Comparison of ENCODE assay signal across 11 cellular contexts in genomic region chr9:129595903-129596540, GRCh38. TPM values are rescaled to one million over a fixed set of nuclear protein-coding genes. Genes with fewer than 3 reads are reported as not detected.
DNase-seq lines count a peak whose midpoint lies in the region; ATAC-seq, FAIRE-seq and TF ChIP-seq lines count a peak whose summit lies in the region.
"Had no signal": no experiment of that assay in that cellular context is flagged by ENCODE, and none has a peak within 500 bp of the region (broad histone marks: within the 10 kb centered on the region; RNA-seq: fewer than 3 reads in every experiment).

No MANE protein-coding gene starts in this region.

- peak; percentile 93 for FAIRE-seq in K562 (lab: Jason Lieb, UNC)

- CTCF ChIA-PET in K562 (lab: Yijun Ruan, JAX; ENCODE audit: low intra/inter-chr PET ratio), result no interaction called here

- TF ChIP-seq EP300 in K562 (IDR thresholded peaks at IDR 0.05; ENCODE audit: low read length), result peak; percentile 70

- peak overlapping the region; percentile 22 for H3K4me2 ChIP-seq in K562 (ENCODE audit: insufficient read depth, low read length)

- TF ChIP-seq CTCF in K562 (IDR thresholded peaks at IDR 0.05 in 2 of 3, conservative IDR thresholded peaks at IDR 0.05 in 1 of 3; ENCODE audit: insufficient read depth in 2 of 3, low read depth in 1 of 3, low read length in 3 of 3), result no peak

- H3K9me3 ChIP-seq in HUES64 (ENCODE audit: insufficient read depth, low read depth, low read length) (no peaks in the 10 kb centered on the region), K562 (replicated peaks; ENCODE audit: control insufficient read depth, insufficient read depth, low read depth, low read length) (no peaks in the 10 kb centered on the region), muscle layer of colon (ENCODE audit: low read length) (no peaks in the 10 kb centered on the region)

- H3K36me3 ChIP-seq in ACC112 (ENCODE audit: insufficient read depth, low read length) (no peaks in the 10 kb centered on the region), HUES64 (ENCODE audit: insufficient read depth, low read length) (no peaks in the 10 kb centered on the region), K562 (ENCODE audit: control insufficient read depth, insufficient read depth, low read length) (no peaks in the 10 kb centered on the region), muscle layer of colon (ENCODE audit: insufficient read depth, low read length) (no peaks in the 10 kb centered on the region)

- no peak overlapping the region for H3K27ac ChIP-seq in ACC112 (ENCODE audit: low read depth, low read length)
- H3K27ac ChIP-seq in HUES64 (ENCODE audit: low read depth, low read length), result no peak overlapping the region
- H3K27ac ChIP-seq in K562 (ENCODE audit: extremely low read depth, low read depth, low read length), result peak overlapping the region; percentile 78
- H3K27ac ChIP-seq in muscle layer of colon (ENCODE audit: low read depth, low read length), result peak overlapping the region; percentile 74
- H3K27ac ChIP-seq: SK-N-MC had no signal

- POLR2A ChIA-PET in K562 (lab: Yijun Ruan, JAX), result interaction anchor here (0.6 to 1.0 kb wide), 7 partner anchors 10 to 419 kb away, joined by 3 to 5 read pairs (median 3); no protein-coding TSS in a partner anchor

- no peaks in the 10 kb centered on the region for H3K9me1 ChIP-seq in K562 (ENCODE audit: control insufficient read depth, insufficient read depth, low read length)

- DNase-seq in K562 (ENCODE audit: extremely low read depth in 1 of 4, low spot score in 3 of 4), result peak; percentile 51 to 91 (median 62)
- no peak for DNase-seq in SK-N-DZ (ENCODE audit: low spot score)
- DNase-seq in dedifferentiated amniotic fluid mesenchymal stem cell (ENCODE audit: extremely low spot score), result no peak
- DNase-seq in NCI-H2107 treated with DMSO at 0.1 percent for 48 hours (lab: John Stamatoyannopoulos, UW; ENCODE audit: unreplicated experiment), result no peak
- DNase-seq: NCI-H1694 treated with DMSO at 0.1 percent for 48 hours had no signal

- H3K4me1 ChIP-seq in ACC112 (ENCODE audit: control insufficient read depth, insufficient read depth, low read length, unreplicated experiment) (peaks cover 28% of the 10 kb centered on the region), HUES64 (ENCODE audit: insufficient read depth, low read length) (peaks cover 28% of the 10 kb centered on the region), K562 (replicated peaks in 1 of 2; ENCODE audit: control insufficient read depth in 2 of 2, insufficient read depth in 2 of 2, low read length in 2 of 2) (peaks cover 20 to 36% of the 10 kb centered on the region in 2 experiments), muscle layer of colon (ENCODE audit: insufficient read depth, low read length) (peaks cover 20% of the 10 kb centered on the region)

- H3K9ac ChIP-seq in HUES64 (ENCODE audit: low read depth, low read length) (no peak overlapping the region), K562 (ENCODE audit: insufficient read depth in 1 of 2, low read depth in 2 of 2, low read length in 2 of 2) (peak overlapping the region in 1 of 2 experiments; percentile 73; a peak in 2 of 4 replicates), muscle layer of colon (ENCODE audit: low read length) (no peak overlapping the region)

- no peak for TF ChIP-seq POLR2A in K562 (conservative IDR thresholded peaks at IDR 0.05)

- H2AFZ ChIP-seq in ACC112 (ENCODE audit: low read length, unreplicated experiment), result no peak overlapping the region
- H2AFZ ChIP-seq in K562 (ENCODE audit: low read depth, low read length), result peak overlapping the region; percentile 81

- H3K4me3 ChIP-seq in ACC112 (ENCODE audit: low read depth, low read length) (peak overlapping the region; percentile 79; the same call in 1 of the 2 replicates), HUES64 (ENCODE audit: low read length) (peak overlapping the region; percentile 63), K562 (no peak overlapping the region), muscle layer of colon (ENCODE audit: low read depth in 1 of 2, low read length in 2 of 2) (no peak overlapping the region)
- H3K4me3 ChIP-seq: SK-N-MC had no signal

- no peaks in the 10 kb centered on the region for H4K20me1 ChIP-seq in K562 (replicated peaks; ENCODE audit: control insufficient read depth, insufficient read depth, low read length)

- peak; percentile 94 for ATAC-seq in K562
- no peak for ATAC-seq in GM18870 (IDR thresholded peaks at IDR 0.05; ENCODE audit: unreplicated experiment)

- BruUV-seq in K562 (replicated peaks; lab: Mats Ljungman, UMichigan), result no TSS peak

- H3K79me2 ChIP-seq in ACC112 (ENCODE audit: control insufficient read depth, insufficient read depth, low read length, unreplicated experiment), result no peaks in the 10 kb centered on the region
- H3K79me2 ChIP-seq in K562 (ENCODE audit: control insufficient read depth, insufficient read depth, low read length), result no peaks in the 10 kb centered on the region

- WGBS in HUES64, result 78% methylated on average over 6 of the region's 6 CpGs
- WGBS in K562 (ENCODE audit: insufficient coverage, low coverage, missing lambda C conversion rate), result 5% methylated on average over 6 of the region's 6 CpGs

- TF ChIP-seq RAD21 in K562 (CRISPR knock-in tag; conservative IDR thresholded peaks at IDR 0.05 in 1 of 2, IDR thresholded peaks at IDR 0.05 in 1 of 2), result peak in 1 of 2 experiments; percentile 15; a peak in 1 of 4 replicates

- in situ Hi-C loops in K562 (cut with MboI), result no loop called here

- intact Hi-C loops in K562 (cut with micrococcal nuclease), result loop anchor here (10.0 kb wide), 1 partner anchor 191 kb away; no protein-coding TSS in a partner anchor

- H3K27me3 ChIP-seq in ACC112 (ENCODE audit: insufficient read depth, low read length) (no peaks in the 10 kb centered on the region), HUES64 (ENCODE audit: insufficient read depth, low read length) (peaks cover 29% of the 10 kb centered on the region), K562 (ENCODE audit: control insufficient read depth in 2 of 2, insufficient read depth in 2 of 2, low read length in 2 of 2) (no peaks in the 10 kb centered on the region), muscle layer of colon (ENCODE audit: control insufficient read depth in 1 of 2, insufficient read depth in 2 of 2, low read length in 2 of 2) (no peaks in the 10 kb centered on the region)

RNA-seq across cellular contexts. Expression of gene C9orf50, which starts 24.9 kb away (rescaled TPM):
- not detected for polyA plus RNA-seq in HUES64 (2013, experiment 1 of 2)
- not detected for polyA plus RNA-seq in HUES64 (2013, experiment 2 of 2)
- not detected in 2 replicates for total RNA-seq in K562 (2011; cell fraction: chromatin; rRNA removed; ENCODE audit: low replicate concordance)
- total RNA-seq in K562 (2011; cell fraction: nucleolus; rRNA removed), result not detected in 2 replicates
- not detected in 2 replicates for total RNA-seq in K562 (2011; cell fraction: nucleoplasm; rRNA removed)
- total RNA-seq in K562 (2014; rRNA removed) (0.12 TPM in 1 of 2 replicates, not detected in the other), K562 (2014; rRNA removed; fragmentation: Illumina TruSeq; extraction: Trizol) (not detected in 2 replicates), K562 (2015; rRNA removed; fragmentation: Illumina TruSeq; extraction: Trizol) (not detected in 2 replicates), K562 (2021) (not detected in 2 replicates)
- polyA plus RNA-seq in K562 (2011; rRNA removed) (not detected in 2 replicates), K562 (2014; fragmentation: Illumina TruSeq; extraction: Trizol) (not detected in 2 replicates), K562 (2014; fragmentation: Nextera tagmentation; extraction: Ambion mirVana) (not detected), K562 (2014; rRNA removed) (not detected in 2 replicates)
- not detected in 2 replicates for polyA plus RNA-seq in K562 (2011; cell fraction: cytosol; rRNA removed)
- not detected in 2 replicates for polyA plus RNA-seq in K562 (2011; cell fraction: nucleus; rRNA removed)
- not detected in 2 replicates for polyA plus RNA-seq in K562 (2012)
- polyA minus RNA-seq in K562 (2011; rRNA and poly(A)+ RNA removed), result not detected in 2 replicates
- polyA minus RNA-seq in K562 (2011; cell fraction: cytosol; rRNA and poly(A)+ RNA removed), result not detected in 2 replicates
- not detected in 2 replicates for polyA minus RNA-seq in K562 (2011; cell fraction: nucleus; rRNA and poly(A)+ RNA removed)
- not detected in 2 replicates for polyA plus RNA-seq in SK-N-DZ (2014; cell fraction: cytosol; rRNA removed)
- 0.13 TPM in 1 of 2 replicates, not detected in the other for polyA plus RNA-seq in SK-N-DZ (2014; cell fraction: nucleus; rRNA removed)
- total RNA-seq: myocyte had no signal

RNA-seq across cellular contexts. Expression of gene NTMT1, which starts 29.9 kb away (rescaled TPM):
- 45.2 TPM for polyA plus RNA-seq in HUES64 (2013, experiment 1 of 2)
- polyA plus RNA-seq in HUES64 (2013, experiment 2 of 2), result 33.6 TPM
- 28.6 and 94.1 TPM in 2 replicates for total RNA-seq in K562 (2011; cell fraction: chromatin; rRNA removed; ENCODE audit: low replicate concordance)
- total RNA-seq in K562 (2011; cell fraction: nucleolus; rRNA removed), result 70.3 and 71.4 TPM in 2 replicates
- total RNA-seq in K562 (2011; cell fraction: nucleoplasm; rRNA removed), result 51.0 and 57.9 TPM in 2 replicates
- total RNA-seq in K562 (2014; rRNA removed) (116 and 120 TPM in 2 replicates), K562 (2014; rRNA removed; fragmentation: Illumina TruSeq; extraction: Trizol) (49.6 and 59.2 TPM in 2 replicates), K562 (2015; rRNA removed; fragmentation: Illumina TruSeq; extraction: Trizol) (74.3 and 78.1 TPM in 2 replicates), K562 (2021) (108 and 110 TPM in 2 replicates)
- polyA plus RNA-seq in K562 (2011; rRNA removed) (74.7 and 79.2 TPM in 2 replicates), K562 (2014; fragmentation: Illumina TruSeq; extraction: Trizol) (80.6 and 113 TPM in 2 replicates), K562 (2014; fragmentation: Nextera tagmentation; extraction: Ambion mirVana) (10 to 100 TPM; 42.1 to 67.0 TPM), K562 (2014; rRNA removed) (111 and 121 TPM in 2 replicates)
- 89.1 and 124 TPM in 2 replicates for polyA plus RNA-seq in K562 (2011; cell fraction: cytosol; rRNA removed)
- polyA plus RNA-seq in K562 (2011; cell fraction: nucleus; rRNA removed), result 42.9 and 47.3 TPM in 2 replicates
- 42.1 and 72.6 TPM in 2 replicates for polyA plus RNA-seq in K562 (2012)
- 34.5 and 60.2 TPM in 2 replicates for polyA minus RNA-seq in K562 (2011; rRNA and poly(A)+ RNA removed)
- 23.4 and 42.2 TPM in 2 replicates for polyA minus RNA-seq in K562 (2011; cell fraction: cytosol; rRNA and poly(A)+ RNA removed)
- 14.7 and 15.7 TPM in 2 replicates for polyA minus RNA-seq in K562 (2011; cell fraction: nucleus; rRNA and poly(A)+ RNA removed)
- polyA plus RNA-seq in SK-N-DZ (2014; cell fraction: cytosol; rRNA removed), result 72.1 and 78.3 TPM in 2 replicates
- 29.8 and 37.9 TPM in 2 replicates for polyA plus RNA-seq in SK-N-DZ (2014; cell fraction: nucleus; rRNA removed)

RNA-seq across cellular contexts. Expression of gene ASB6, which starts 45.9 kb away (rescaled TPM):
- 13.2 TPM for polyA plus RNA-seq in HUES64 (2013, experiment 1 of 2)
- polyA plus RNA-seq in HUES64 (2013, experiment 2 of 2), result 12.9 TPM
- 8.0 and 24.6 TPM in 2 replicates for total RNA-seq in K562 (2011; cell fraction: chromatin; rRNA removed; ENCODE audit: low replicate concordance)
- total RNA-seq in K562 (2011; cell fraction: nucleolus; rRNA removed), result 20.2 and 20.4 TPM in 2 replicates
- total RNA-seq in K562 (2011; cell fraction: nucleoplasm; rRNA removed), result 10.2 and 12.6 TPM in 2 replicates
- total RNA-seq in K562 (2014; rRNA removed) (12.4 and 15.8 TPM in 2 replicates), K562 (2014; rRNA removed; fragmentation: Illumina TruSeq; extraction: Trizol) (4.1 and 4.9 TPM in 2 replicates), K562 (2015; rRNA removed; fragmentation: Illumina TruSeq; extraction: Trizol) (8.6 TPM in 2 replicates), K562 (2021) (17.1 and 17.3 TPM in 2 replicates)
- polyA plus RNA-seq in K562 (2011; rRNA removed) (11.3 and 13.1 TPM in 2 replicates), K562 (2014; fragmentation: Illumina TruSeq; extraction: Trizol) (12.8 and 13.1 TPM in 2 replicates), K562 (2014; fragmentation: Nextera tagmentation; extraction: Ambion mirVana) (1 to 10 TPM in 1 of 2 experiments, under 1 TPM in 1; 0.92 to 1.1 TPM), K562 (2014; rRNA removed) (17.8 and 19.5 TPM in 2 replicates)
- 10.5 and 18.2 TPM in 2 replicates for polyA plus RNA-seq in K562 (2011; cell fraction: cytosol; rRNA removed)
- 26.0 and 42.0 TPM in 2 replicates for polyA plus RNA-seq in K562 (2011; cell fraction: nucleus; rRNA removed)
- polyA plus RNA-seq in K562 (2012), result 11.4 and 12.4 TPM in 2 replicates
- polyA minus RNA-seq in K562 (2011; rRNA and poly(A)+ RNA removed), result 3.6 and 4.9 TPM in 2 replicates
- 5.0 and 6.1 TPM in 2 replicates for polyA minus RNA-seq in K562 (2011; cell fraction: cytosol; rRNA and poly(A)+ RNA removed)
- 7.3 and 9.0 TPM in 2 replicates for polyA minus RNA-seq in K562 (2011; cell fraction: nucleus; rRNA and poly(A)+ RNA removed)
- 14.4 and 23.2 TPM in 2 replicates for polyA plus RNA-seq in SK-N-DZ (2014; cell fraction: cytosol; rRNA removed)
- polyA plus RNA-seq in SK-N-DZ (2014; cell fraction: nucleus; rRNA removed), result 31.9 and 32.7 TPM in 2 replicates

Comparison
In these comparisons a context has a peak if more than half of its experiments do, and no peak if none do; other contexts are left out.
1. H3K27ac ChIP-seq: peak in K562 (single experiment) and muscle layer of colon (single experiment); none in ACC112 (single experiment) and HUES64 (single experiment).
2. H3K4me3 ChIP-seq: peak in ACC112 (single experiment) and HUES64 (single experiment); none in K562 (single experiment) and muscle layer of colon (0 of 2).
3. DNase-seq: peak in K562 (4 of 4); none in SK-N-DZ (single experiment), dedifferentiated amniotic fluid mesenchymal stem cell (single experiment) and NCI-H2107 treated with DMSO at 0.1 percent for 48 hours (single experiment).